Comparison of ENCODE assay signal across 31 cellular contexts in the genomic region with DNA sequence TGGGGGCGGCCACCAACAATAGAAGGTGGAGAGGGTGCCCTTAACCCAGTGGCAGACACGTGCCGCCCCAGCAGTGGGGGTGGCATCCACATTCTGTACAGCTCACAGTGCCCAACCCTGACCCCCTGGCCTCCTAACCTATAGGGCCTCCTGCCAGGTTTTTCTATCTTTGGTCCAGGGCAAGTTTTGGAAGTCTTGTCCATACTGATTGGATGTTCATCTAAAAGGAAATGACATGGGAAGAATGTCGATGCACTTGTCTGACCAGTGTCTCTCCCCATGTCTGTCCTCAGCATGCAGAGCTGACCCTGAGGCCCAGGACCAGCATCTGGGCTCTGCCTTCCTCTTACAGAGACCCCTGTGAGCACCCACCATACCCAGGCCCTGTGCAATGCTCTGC. TPM values are rescaled to one million over a fixed set of nuclear protein-coding genes. Genes with fewer than 3 reads are reported as not detected.
DNase-seq lines count a peak whose midpoint lies in the region; ATAC-seq, FAIRE-seq and TF ChIP-seq lines count a peak whose summit lies in the region.
"Had no signal": no experiment of that assay in that cellular context is flagged by ENCODE, and none has a peak within 500 bp of the region (broad histone marks: within the 10 kb centered on the region; RNA-seq: fewer than 3 reads in every experiment).

No MANE protein-coding gene starts in this region.

- no peaks in the 10 kb centered on the region for H3K36me3 ChIP-seq in astrocyte (ENCODE audit: insufficient read depth, low read length)
- H3K36me3 ChIP-seq: HAP-1, SJSA1 had no signal

- WGBS in lower leg skin, 2 donors, result 92 to 94% methylated on average over 4 of the region's 4 CpGs

- intact Hi-C loops in lower leg skin (cut with DNase I; ENCODE audit: low total_unique reads), result no loop called here

- H3K9me3 Mint-ChIP-seq in activated T-cell treated with anti-CD3 and anti-CD28 coated beads, Interleukin-2, amount 50 U/mL, for 24 hours, result no peaks in the 10 kb centered on the region
- H3K9me3 Mint-ChIP-seq in astrocyte (ENCODE audit: unreplicated experiment), result no peaks in the 10 kb centered on the region
- H3K9me3 Mint-ChIP-seq in stimulated activated effector memory CD8-positive, alpha-beta T cell treated with anti-CD3 and anti-CD28 coated beads, Interleukin-12 subunit alpha, Interleukin-12 subunit beta, amount 100 ng/mL, for 72 hours, result no peaks in the 10 kb centered on the region
- H3K9me3 Mint-ChIP-seq: CD4-positive, alpha-beta memory T cell; HFFc6 had no signal

- peak overlapping the region; percentile 4 for H3K27ac Mint-ChIP-seq in activated T-cell treated with anti-CD3 and anti-CD28 coated beads, Interleukin-2, amount 50 U/mL, for 24 hours
- H3K27ac Mint-ChIP-seq in astrocyte (ENCODE audit: unreplicated experiment), result peak overlapping the region; percentile 50
- peak overlapping the region; percentile 69 for H3K27ac Mint-ChIP-seq in stimulated activated effector memory CD8-positive, alpha-beta T cell treated with anti-CD3 and anti-CD28 coated beads, Interleukin-12 subunit alpha, Interleukin-12 subunit beta, amount 100 ng/mL, for 72 hours
- H3K27ac Mint-ChIP-seq: HFFc6 had no signal

- no peak for TF ChIP-seq POLR2A in lower leg skin (IDR thresholded peaks at IDR 0.05)

- no peak overlapping the region for H3K27ac ChIP-seq in astrocyte (ENCODE audit: low read depth, low read length)
- H3K27ac ChIP-seq: A549; BLaER1 treated with 17β-estradiol and CSF1 and Interleukin-3, amounts not matched to agents 10 nM and 100 nM; SJSA1 had no signal

- no peak for DNase-seq in activated T-cell treated with anti-CD3 and anti-CD28 coated beads, Interleukin-2, amount 50 U/mL, for 24 hours
- no peak for DNase-seq in activated T-cell treated with anti-CD3 and anti-CD28 coated beads, Interleukin-2, amount 50 U/mL, for 1 hour
- DNase-seq in astrocyte (ENCODE audit: low read depth), result no peak
- DNase-seq in lower leg skin (ENCODE audit: low spot score in 2 of 2), result peak; percentile 12 to 68
- no peak for DNase-seq in stimulated activated effector memory CD8-positive, alpha-beta T cell treated with anti-CD3 and anti-CD28 coated beads, Interleukin-12 subunit alpha, Interleukin-12 subunit beta, amount 100 ng/mL, for 72 hours (ENCODE audit: low spot score in 2 of 2)
- DNase-seq in NCI-H510A (lab: John Stamatoyannopoulos, UW), result no peak
- no peak for DNase-seq in NCI-H774 (lab: John Stamatoyannopoulos, UW)
- DNase-seq: AML-193; COR-L47; DMS53; GOT3; HFFc6; Karpas-422; NCI-H1092 treated with DMSO at 0.1 percent for 48 hours; NCI-H1436 treated with DMSO at 0.1 percent for 48 hours; NCI-H187 treated with DMSO at 0.1 percent for 48 hours; NCI-H2171 treated with DMSO at 0.1 percent for 48 hours; NCI-H345; NCI-H524 treated with DMSO at 0.1 percent for 48 hours; NCI-H82; NK-92 treated with Interleukin-12 subunit alpha and Interleukin-12 subunit beta, amount 100 ng/mL, for 24 hours; PC-3 had no signal

- H3K4me1 ChIP-seq in astrocyte (ENCODE audit: insufficient read depth, low read length), result no peaks in the 10 kb centered on the region
- H3K4me1 ChIP-seq: HAP-1 had no signal

- H3K4me3 ChIP-seq in astrocyte (ENCODE audit: insufficient read depth, low read depth, low read length), result no peak overlapping the region
- no peak overlapping the region for H3K4me3 ChIP-seq in lower leg skin (ENCODE audit: low read depth, poor library complexity, severe bottlenecking)
- H3K4me3 ChIP-seq: A549; BLaER1 treated with 17β-estradiol and CSF1 and Interleukin-3, amounts not matched to agents 10 nM and 100 nM; GM12878; HAP-1; SJSA1 had no signal

- no peaks in the 10 kb centered on the region for H3K79me2 ChIP-seq in astrocyte (ENCODE audit: insufficient read depth, low read length)

- H3K27me3 Mint-ChIP-seq in activated T-cell treated with anti-CD3 and anti-CD28 coated beads, Interleukin-2, amount 50 U/mL, for 24 hours, result no peaks in the 10 kb centered on the region
- peaks cover 40% of the 10 kb centered on the region for H3K27me3 Mint-ChIP-seq in astrocyte (ENCODE audit: low read depth, unreplicated experiment)
- H3K27me3 Mint-ChIP-seq: CD4-positive, alpha-beta memory T cell had no signal

- H3K4me3 Mint-ChIP-seq in activated T-cell treated with anti-CD3 and anti-CD28 coated beads, Interleukin-2, amount 50 U/mL, for 24 hours, result no peak overlapping the region
- H3K4me3 Mint-ChIP-seq in astrocyte (ENCODE audit: unreplicated experiment), result no peak overlapping the region
- no peak overlapping the region for H3K4me3 Mint-ChIP-seq in stimulated activated effector memory CD8-positive, alpha-beta T cell treated with anti-CD3 and anti-CD28 coated beads, Interleukin-12 subunit alpha, Interleukin-12 subunit beta, amount 100 ng/mL, for 72 hours
- H3K4me3 Mint-ChIP-seq: CD4-positive, alpha-beta memory T cell; HFFc6 had no signal

- H3K27me3 ChIP-seq in astrocyte (ENCODE audit: insufficient read depth, low read length), result peaks cover 2% of the 10 kb centered on the region
- H3K27me3 ChIP-seq: BLaER1 treated with 17β-estradiol and CSF1 and Interleukin-3, amounts not matched to agents 10 nM and 100 nM; SJSA1 had no signal

- no peak for FAIRE-seq in astrocyte (lab: Jason Lieb, UNC)
- FAIRE-seq: A549, GM12878, HepG2 had no signal

- H3K9me3 ChIP-seq in astrocyte (ENCODE audit: insufficient read depth, low read depth, low read length), result no peaks in the 10 kb centered on the region
- H3K9me3 ChIP-seq: A549; BLaER1 treated with 17β-estradiol and CSF1 and Interleukin-3, amounts not matched to agents 10 nM and 100 nM; HAP-1; SJSA1 had no signal

- peaks cover 28% of the 10 kb centered on the region for H3K4me1 Mint-ChIP-seq in activated T-cell treated with anti-CD3 and anti-CD28 coated beads, Interleukin-2, amount 50 U/mL, for 24 hours (ENCODE audit: low read depth)
- H3K4me1 Mint-ChIP-seq in astrocyte (ENCODE audit: low read depth, unreplicated experiment), result no peaks in the 10 kb centered on the region
- H3K4me1 Mint-ChIP-seq in stimulated activated effector memory CD8-positive, alpha-beta T cell treated with anti-CD3 and anti-CD28 coated beads, Interleukin-12 subunit alpha, Interleukin-12 subunit beta, amount 100 ng/mL, for 72 hours, result peaks cover 28% of the 10 kb centered on the region

- no peak for ATAC-seq in stimulated activated effector memory CD8-positive, alpha-beta T cell treated with anti-CD3 and anti-CD28 coated beads, Interleukin-12 subunit alpha, Interleukin-12 subunit beta, amount 100 ng/mL, for 72 hours
- ATAC-seq: A549, GM12878, HepG2, PC-3 had no signal

- H2AFZ ChIP-seq in astrocyte (ENCODE audit: low read depth, low read length), result no peak overlapping the region

- peaks cover 11% of the 10 kb centered on the region for H3K36me3 Mint-ChIP-seq in activated T-cell treated with anti-CD3 and anti-CD28 coated beads, Interleukin-2, amount 50 U/mL, for 24 hours (ENCODE audit: low read depth)
- no peaks in the 10 kb centered on the region for H3K36me3 Mint-ChIP-seq in astrocyte (ENCODE audit: low read depth, unreplicated experiment)
- H3K36me3 Mint-ChIP-seq in stimulated activated effector memory CD8-positive, alpha-beta T cell treated with anti-CD3 and anti-CD28 coated beads, Interleukin-12 subunit alpha, Interleukin-12 subunit beta, amount 100 ng/mL, for 72 hours, result no peaks in the 10 kb centered on the region

- H4K20me1 ChIP-seq in astrocyte (ENCODE audit: insufficient read depth, low read length), result no peaks in the 10 kb centered on the region

- no peak overlapping the region for H3K4me2 ChIP-seq in astrocyte (ENCODE audit: low read length)
- H3K4me2 ChIP-seq: A549; BLaER1 treated with 17β-estradiol and CSF1 and Interleukin-3, amounts not matched to agents 10 nM and 100 nM had no signal

- TF ChIP-seq CTCF in astrocyte (IDR thresholded peaks at IDR 0.05; ENCODE audit: insufficient read depth, low read depth, low read length) (no peak), lower leg skin (IDR thresholded peaks at IDR 0.05) (no peak)

- H3K9ac ChIP-seq in astrocyte (ENCODE audit: low read length), result no peak overlapping the region
- H3K9ac ChIP-seq: BLaER1 treated with 17β-estradiol and CSF1 and Interleukin-3, amounts not matched to agents 10 nM and 100 nM had no signal

RNA-seq across cellular contexts. Expression of gene ANTXRL, which starts 32.3 kb away (rescaled TPM):
- total RNA-seq in astrocyte (not detected in 2 replicates), lower leg skin (not detected)
- total RNA-seq: CD4-positive, alpha-beta memory T cell; Daoy; G401; GM12878; HepG2; HFFc6; PC-3; SJSA1 had no signal

Comparison
In these comparisons a context has a peak if more than half of its experiments do, and no peak if none do; other contexts are left out.
1. DNase-seq: peak in lower leg skin (2 of 2); none in activated T-cell treated with anti-CD3 and anti-CD28 coated beads, Interleukin-2, amount 50 U/mL, for 24 hours (single experiment), activated T-cell treated with anti-CD3 and anti-CD28 coated beads, Interleukin-2, amount 50 U/mL, for 1 hour (single experiment), astrocyte (single experiment), stimulated activated effector memory CD8-positive, alpha-beta T cell treated with anti-CD3 and anti-CD28 coated beads, Interleukin-12 subunit alpha, Interleukin-12 subunit beta, amount 100 ng/mL, for 72 hours (0 of 2), NCI-H510A (single experiment) and NCI-H774 (single experiment).
2. H3K27ac Mint-ChIP-seq: peak in every context shown above with its lines; median percentile 69 in stimulated activated effector memory CD8-positive, alpha-beta T cell treated with anti-CD3 and anti-CD28 coated beads, Interleukin-12 subunit alpha, Interleukin-12 subunit beta, amount 100 ng/mL, for 72 hours; 50 in astrocyte; 4 in activated T-cell treated with anti-CD3 and anti-CD28 coated beads, Interleukin-2, amount 50 U/mL, for 24 hours.